ENCODE assay signal across 25 cellular contexts in the genomic region with DNA sequence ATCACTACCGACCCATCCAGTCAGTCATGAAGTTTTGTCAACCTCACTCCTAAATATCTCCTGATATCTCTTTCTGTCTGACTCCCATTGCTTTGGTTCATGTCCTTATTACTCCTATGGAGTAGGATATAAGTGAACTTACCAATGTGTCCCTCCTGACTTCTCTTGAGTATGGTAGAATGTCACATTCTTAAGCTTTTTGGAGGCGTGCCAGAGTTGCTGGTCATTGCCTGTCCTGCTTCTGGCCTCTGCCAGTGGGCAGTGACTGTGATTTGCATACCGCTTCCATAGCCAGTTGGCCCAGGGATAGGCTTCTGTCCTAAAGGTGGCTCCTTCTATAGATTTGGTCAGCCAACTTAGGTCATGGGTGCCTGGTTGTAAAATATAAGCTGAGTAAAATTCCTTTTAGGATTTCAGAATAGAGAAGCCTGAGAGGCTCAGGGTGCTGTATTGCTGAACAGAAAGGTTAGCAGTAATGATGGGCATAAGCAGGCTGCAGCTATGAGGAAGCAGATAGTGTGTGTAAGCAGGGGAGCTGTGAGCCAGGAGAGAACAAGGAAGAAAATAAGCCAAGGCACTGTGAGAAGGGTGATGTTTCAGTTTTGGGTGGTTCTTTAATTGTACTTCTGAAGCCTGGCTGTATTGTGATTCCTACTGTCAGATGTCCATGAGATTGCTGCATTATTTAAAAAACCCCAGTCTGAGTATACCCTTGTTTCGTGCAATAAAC.
"Had no signal": no experiment of that assay in that cellular context is flagged by ENCODE, and none has a peak within 500 bp of the region (broad histone marks: within the 10 kb centered on the region; RNA-seq: fewer than 3 reads in every experiment).

No MANE protein-coding gene starts in this region.

- H3K4me1 ChIP-seq: SJSA1 had no signal

- FAIRE-seq: HTR-8/SVneo, RCC 7860 had no signal

- H3K9me3 ChIP-seq: MG63, SJSA1 had no signal

- H3K4me3 ChIP-seq: MG63, SJSA1, SK-N-MC had no signal

- DNase-seq: KBM-7, MG63, NCI-H1092, NCI-H1105 treated with DMSO at 0.1 percent for 48 hours, NCI-H1417 treated with DMSO at 0.1 percent for 48 hours, NCI-H146, NCI-H1694 treated with DMSO at 0.1 percent for 48 hours, NCI-H2029, NCI-H2081 treated with DMSO at 0.1 percent for 48 hours, NCI-H2171, NCI-H226, NCI-H446, NCI-H510A, NCI-H524 treated with DMSO at 0.1 percent for 48 hours, NCI-H69, NCI-H774, Right ventricle myocardium superior, RPMI8226, SIG-M5, SW 1271 had no signal

- H3K27ac ChIP-seq: HL-60, SJSA1, SK-N-MC had no signal

- H3K36me3 ChIP-seq: SJSA1 had no signal

- H3K27me3 ChIP-seq: MG63 had no signal
